Comparison of ENCODE assay signal across 3 cellular contexts in the genomic region with DNA sequence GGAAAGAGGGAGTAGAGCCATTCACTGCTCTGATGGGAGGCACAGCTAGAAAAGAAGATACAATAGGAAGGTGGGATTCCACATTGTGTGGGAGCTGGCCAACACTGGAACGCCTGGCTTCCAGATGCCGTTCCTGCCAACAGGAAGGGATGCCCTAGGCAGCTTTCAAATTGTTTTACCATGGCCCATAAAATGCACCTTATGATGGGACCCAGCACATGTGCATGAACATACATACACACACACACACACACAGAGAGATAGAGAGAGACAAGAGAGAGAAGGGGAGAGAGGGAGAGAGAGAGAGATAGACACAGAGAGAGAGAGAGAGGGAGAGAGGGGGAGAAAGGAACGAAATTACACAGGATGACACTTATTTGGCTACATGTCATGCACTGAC.
TF ChIP-seq lines count a peak whose summit lies in the region.

No MANE protein-coding gene starts in this region.

TF ChIP-seq in HEK293, 187 proteins besides CTCF, POLR2A, EP300 and RAD21 (continues in another document):
- TF ChIP-seq ZNF2 (tag by site-specific recombination; IDR thresholded peaks at IDR 0.05) (no peak), ZNF354C (tag by site-specific recombination; IDR thresholded peaks at IDR 0.05; ENCODE audit: borderline replicate concordance, low read depth) (no peak), ZNF248 (tag by site-specific recombination; IDR thresholded peaks at IDR 0.05) (no peak), ZBTB1 (tag by site-specific recombination; IDR thresholded peaks at IDR 0.05) (no peak), ZNF660 (tag by site-specific recombination; IDR thresholded peaks at IDR 0.05) (no peak), ZNF596 (tag by site-specific recombination; IDR thresholded peaks at IDR 0.05) (peak; percentile 66), ZBTB17 (tag by site-specific recombination; IDR thresholded peaks at IDR 0.05) (no peak), ZNF274 (IDR thresholded peaks at IDR 0.05; ENCODE audit: low read length) (no peak), ZNF274 (tag by site-specific recombination; IDR thresholded peaks at IDR 0.05; ENCODE audit: borderline replicate concordance) (no peak), ZNF776 (tag by site-specific recombination; IDR thresholded peaks at IDR 0.05; ENCODE audit: borderline replicate concordance) (no peak), HOXC10 (CRISPR knock-in tag; IDR thresholded peaks at IDR 0.05) (no peak)
- TF ChIP-seq, protein P1, sequence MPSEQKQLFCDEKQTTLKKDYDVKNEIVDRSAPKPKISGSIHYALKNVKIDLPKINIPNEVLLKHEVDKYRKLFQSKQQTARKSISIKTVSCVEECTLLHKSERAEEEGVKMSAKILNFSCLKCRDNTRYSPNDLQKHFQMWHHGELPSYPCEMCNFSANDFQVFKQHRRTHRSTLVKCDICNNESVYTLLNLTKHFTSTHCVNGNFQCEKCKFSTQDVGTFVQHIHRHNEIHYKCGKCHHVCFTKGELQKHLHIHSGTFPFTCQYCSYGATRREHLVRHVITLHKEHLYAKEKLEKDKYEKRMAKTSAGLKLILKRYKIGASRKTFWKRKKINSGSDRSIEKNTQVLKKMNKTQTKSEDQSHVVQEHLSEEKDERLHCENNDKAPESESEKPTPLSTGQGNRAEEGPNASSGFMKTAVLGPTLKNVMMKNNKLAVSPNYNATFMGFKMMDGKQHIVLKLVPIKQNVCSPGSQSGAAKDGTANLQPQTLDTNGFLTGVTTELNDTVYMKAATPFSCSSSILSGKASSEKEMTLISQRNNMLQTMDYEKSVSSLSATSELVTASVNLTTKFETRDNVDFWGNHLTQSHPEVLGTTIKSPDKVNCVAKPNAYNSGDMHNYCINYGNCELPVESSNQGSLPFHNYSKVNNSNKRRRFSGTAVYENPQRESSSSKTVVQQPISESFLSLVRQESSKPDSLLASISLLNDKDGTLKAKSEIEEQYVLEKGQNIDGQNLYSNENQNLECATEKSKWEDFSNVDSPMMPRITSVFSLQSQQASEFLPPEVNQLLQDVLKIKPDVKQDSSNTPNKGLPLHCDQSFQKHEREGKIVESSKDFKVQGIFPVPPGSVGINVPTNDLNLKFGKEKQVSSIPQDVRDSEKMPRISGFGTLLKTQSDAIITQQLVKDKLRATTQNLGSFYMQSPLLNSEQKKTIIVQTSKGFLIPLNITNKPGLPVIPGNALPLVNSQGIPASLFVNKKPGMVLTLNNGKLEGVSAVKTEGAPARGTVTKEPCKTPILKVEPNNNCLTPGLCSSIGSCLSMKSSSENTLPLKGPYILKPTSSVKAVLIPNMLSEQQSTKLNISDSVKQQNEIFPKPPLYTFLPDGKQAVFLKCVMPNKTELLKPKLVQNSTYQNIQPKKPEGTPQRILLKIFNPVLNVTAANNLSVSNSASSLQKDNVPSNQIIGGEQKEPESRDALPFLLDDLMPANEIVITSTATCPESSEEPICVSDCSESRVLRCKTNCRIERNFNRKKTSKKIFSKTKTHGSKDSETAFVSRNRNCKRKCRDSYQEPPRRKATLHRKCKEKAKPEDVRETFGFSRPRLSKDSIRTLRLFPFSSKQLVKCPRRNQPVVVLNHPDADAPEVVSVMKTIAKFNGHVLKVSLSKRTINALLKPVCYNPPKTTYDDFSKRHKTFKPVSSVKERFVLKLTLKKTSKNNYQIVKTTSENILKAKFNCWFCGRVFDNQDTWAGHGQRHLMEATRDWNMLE (tag by site-specific recombination; conservative IDR thresholded peaks at IDR 0.05; ENCODE audit: low read depth), result no peak

TF ChIP-seq in SK-N-SH, 30 proteins besides CTCF, POLR2A, EP300 and RAD21:
- no peak for TF ChIP-seq TCF12 (IDR thresholded peaks at IDR 0.05)
- TF ChIP-seq IRF3 (IDR thresholded peaks at IDR 0.05; ENCODE audit: low read depth, low read length), result no peak
- TF ChIP-seq SIN3A (IDR thresholded peaks at IDR 0.05; ENCODE audit: borderline replicate concordance, low read depth, low read length), result no peak

TF ChIP-seq in H1, 55 proteins besides CTCF, POLR2A, EP300 and RAD21:
- no peak for TF ChIP-seq ZNF274 (IDR thresholded peaks at IDR 0.05; ENCODE audit: borderline replicate concordance, extremely low read depth, low read length)
- no peak for TF ChIP-seq SUZ12 (IDR thresholded peaks at IDR 0.05; ENCODE audit: low read length)
- TF ChIP-seq POU5F1 (IDR thresholded peaks at IDR 0.05; ENCODE audit: low read depth, low read length), result no peak
TF ChIP-seq in H1: peak in this region for 0.
